In genomic region chr14:92780865-92781264, GRCh38 we compare ENCODE assay signal across 17 cellular contexts. TPM values are rescaled to one million over a fixed set of nuclear protein-coding genes. Genes with fewer than 3 reads are reported as not detected.
DNase-seq lines count a peak whose midpoint lies in the region; ATAC-seq, FAIRE-seq and TF ChIP-seq lines count a peak whose summit lies in the region.
"Had no signal": no experiment of that assay in that cellular context is flagged by ENCODE, and none has a peak within 500 bp of the region (broad histone marks: within the 10 kb centered on the region; RNA-seq: fewer than 3 reads in every experiment).

No MANE protein-coding gene starts in this region.

- H4K20me1 ChIP-seq in astrocyte (ENCODE audit: insufficient read depth, low read length) = no peaks in the 10 kb centered on the region

- no peak for FAIRE-seq in A549 (lab: Jason Lieb, UNC)
- FAIRE-seq in astrocyte (lab: Jason Lieb, UNC) = no peak
- FAIRE-seq: GM12892 had no signal

- peaks cover 6% of the 10 kb centered on the region for H3K27me3 Mint-ChIP-seq in CD4-positive, CD25-positive, alpha-beta regulatory T cell
- H3K27me3 Mint-ChIP-seq in astrocyte (ENCODE audit: low read depth, unreplicated experiment) = peaks cover 1% of the 10 kb centered on the region
- peaks cover 5% of the 10 kb centered on the region for H3K27me3 Mint-ChIP-seq in progenitor cell of endocrine pancreas
- H3K27me3 Mint-ChIP-seq: CD4-positive, alpha-beta memory T cell had no signal

- H3K36me3 Mint-ChIP-seq in CD4-positive, CD25-positive, alpha-beta regulatory T cell = no peaks in the 10 kb centered on the region
- H3K36me3 Mint-ChIP-seq in astrocyte (ENCODE audit: low read depth, unreplicated experiment) = no peaks in the 10 kb centered on the region
- H3K36me3 Mint-ChIP-seq in progenitor cell of endocrine pancreas (ENCODE audit: insufficient read depth) = no peaks in the 10 kb centered on the region
- H3K36me3 Mint-ChIP-seq: CD4-positive, alpha-beta memory T cell had no signal

- no peak overlapping the region for H2AFZ ChIP-seq in astrocyte (ENCODE audit: low read depth, low read length)

- TF ChIP-seq RAD21 in A549 (conservative IDR thresholded peaks at IDR 0.05 in 1 of 2, IDR thresholded peaks at IDR 0.05 in 1 of 2) = no peak

- H3K4me3 Mint-ChIP-seq in CD4-positive, CD25-positive, alpha-beta regulatory T cell = no peak overlapping the region
- H3K4me3 Mint-ChIP-seq in astrocyte (ENCODE audit: unreplicated experiment) (no peak overlapping the region), progenitor cell of endocrine pancreas (ENCODE audit: low read depth) (no peak overlapping the region)
- H3K4me3 Mint-ChIP-seq: CD4-positive, alpha-beta memory T cell had no signal

- ATAC-seq in A549 (no peak), psoas muscle (peak in 3 of 4 donors; percentile 43 to 76 (median 63)), GM18858 (IDR thresholded peaks at IDR 0.05; ENCODE audit: unreplicated experiment) (no peak)
- no peak for ATAC-seq in CD4-positive, CD25-positive, alpha-beta regulatory T cell (ENCODE audit: low read depth in 2 of 2)

- H3K79me2 ChIP-seq in astrocyte (ENCODE audit: insufficient read depth, low read length) = no peaks in the 10 kb centered on the region

- H3K4me3 ChIP-seq in A549 (no peak overlapping the region), astrocyte (ENCODE audit: insufficient read depth, low read depth, low read length) (no peak overlapping the region), psoas muscle (no peak overlapping the region), tibial artery (no peak overlapping the region)
- no peak overlapping the region for H3K4me3 ChIP-seq in CD4-positive, CD25-positive, alpha-beta regulatory T cell (ENCODE audit: low read depth, low read length)

- CTCF ChIA-PET in A549 (lab: Yijun Ruan, JAX) = interaction anchor here (0.9 to 13.4 kb wide), 6 partner anchors 10 to 646 kb away, joined by 3 to 191 read pairs (median 4); no protein-coding TSS in a partner anchor

- peaks cover 0 to 2% (median 0%) of the 10 kb centered on the region in 7 donors for H3K9me3 Mint-ChIP-seq in CD4-positive, CD25-positive, alpha-beta regulatory T cell
- H3K9me3 Mint-ChIP-seq in astrocyte (ENCODE audit: unreplicated experiment) (no peaks in the 10 kb centered on the region), progenitor cell of endocrine pancreas (ENCODE audit: low read depth) (no peaks in the 10 kb centered on the region)
- H3K9me3 Mint-ChIP-seq: CD4-positive, alpha-beta memory T cell had no signal

- POLR2A ChIA-PET in A549 (lab: Yijun Ruan, JAX) = interaction anchor here (1.5 kb wide), 1 partner anchor 32 kb away, joined by 6 read pairs; the partner anchor contains the start of gene LGMN

- intact Hi-C loops in psoas muscle (cut with DNase I) = loop anchor here in 1 of 2 donors (5.0 kb wide), 1 partner anchor 69 kb away; no protein-coding TSS in a partner anchor
- intact Hi-C loops in tibial artery (cut with DNase I; ENCODE audit: low total_unique reads) = no loop called here

- TF ChIP-seq EP300 in A549 (IDR thresholded peaks at IDR 0.05) = no peak

- H3K36me3 ChIP-seq in CD4-positive, CD25-positive, alpha-beta regulatory T cell (ENCODE audit: control insufficient read depth, insufficient read depth, low read length) = no peaks in the 10 kb centered on the region
- H3K36me3 ChIP-seq in astrocyte (ENCODE audit: insufficient read depth, low read length) (no peaks in the 10 kb centered on the region), psoas muscle (ENCODE audit: insufficient read depth in 1 of 2, low read depth in 1 of 2) (no peaks in the 10 kb centered on the region), tibial artery (no peaks in the 10 kb centered on the region)
- H3K36me3 ChIP-seq: BE2C had no signal

- TF ChIP-seq POLR2A in A549 (IDR thresholded peaks at IDR 0.05; ENCODE audit: low read length) = no peak

- H3K9me3 ChIP-seq in A549 = no peaks in the 10 kb centered on the region
- no peaks in the 10 kb centered on the region for H3K9me3 ChIP-seq in CD4-positive, CD25-positive, alpha-beta regulatory T cell (ENCODE audit: control insufficient read depth in 2 of 2, low read length in 2 of 2)
- no peaks in the 10 kb centered on the region for H3K9me3 ChIP-seq in astrocyte (ENCODE audit: insufficient read depth, low read depth, low read length)
- no peaks in the 10 kb centered on the region for H3K9me3 ChIP-seq in psoas muscle
- H3K9me3 ChIP-seq in tibial artery = no peaks in the 10 kb centered on the region
- H3K9me3 ChIP-seq: BE2C had no signal

- TF ChIP-seq CTCF in A549 (IDR thresholded peaks at IDR 0.05) (no peak), astrocyte (IDR thresholded peaks at IDR 0.05; ENCODE audit: insufficient read depth, low read depth, low read length) (no peak), psoas muscle (IDR thresholded peaks at IDR 0.05) (no peak), tibial artery (IDR thresholded peaks at IDR 0.05) (no peak), progenitor cell of endocrine pancreas (IDR thresholded peaks at IDR 0.05; ENCODE audit: unreplicated experiment) (no peak)

- WGBS in A549 (ENCODE audit: missing lambda C conversion rate) = 89% methylated on average over 5 of the region's 5 CpGs
- WGBS in psoas muscle, 3 donors = 54 to 60% (median 59%) methylated on average over 5 of the region's 5 CpGs

- no peaks in the 10 kb centered on the region for H3K27me3 ChIP-seq in CD4-positive, CD25-positive, alpha-beta regulatory T cell (ENCODE audit: control insufficient read depth, insufficient read depth, low read length)
- H3K27me3 ChIP-seq in astrocyte (ENCODE audit: insufficient read depth, low read length) (no peaks in the 10 kb centered on the region), psoas muscle (ENCODE audit: insufficient read depth in 3 of 3, low read length in 2 of 3) (no peaks in the 10 kb centered on the region), tibial artery (no peaks in the 10 kb centered on the region)
- H3K27me3 ChIP-seq: BE2C had no signal

- H3K4me2 ChIP-seq in A549 (peak overlapping the region; percentile 27; the same call in 1 of the 3 replicates), astrocyte (ENCODE audit: low read length) (peak overlapping the region; percentile 23)
- H3K4me2 ChIP-seq: KMS-11 had no signal

- H3K27ac ChIP-seq in A549 = peak overlapping the region in 1 of 2 experiments; percentile 29; a peak in 1 of 6 replicates
- H3K27ac ChIP-seq in CD4-positive, CD25-positive, alpha-beta regulatory T cell (ENCODE audit: insufficient read depth, low read length, poor library complexity, severe bottlenecking) = no peak overlapping the region
- H3K27ac ChIP-seq in astrocyte (ENCODE audit: low read depth, low read length) = no peak overlapping the region
- peak overlapping the region; percentile 71 for H3K27ac ChIP-seq in psoas muscle
- no peak overlapping the region for H3K27ac ChIP-seq in tibial artery
- H3K27ac ChIP-seq: KMS-11 had no signal

- peaks cover 12% of the 10 kb centered on the region; the same call in 2 of the 3 replicates for H3K4me1 ChIP-seq in A549
- no peaks in the 10 kb centered on the region for H3K4me1 ChIP-seq in CD4-positive, CD25-positive, alpha-beta regulatory T cell (ENCODE audit: control insufficient read depth, insufficient read depth, low read length, poor library complexity, severe bottlenecking)
- H3K4me1 ChIP-seq in astrocyte (ENCODE audit: insufficient read depth, low read length) = peaks cover 16% of the 10 kb centered on the region
- peaks cover 4% of the 10 kb centered on the region for H3K4me1 ChIP-seq in psoas muscle
- H3K4me1 ChIP-seq in tibial artery = peaks cover 0 to 5% (median 1%) of the 10 kb centered on the region in 4 donors

- no peak overlapping the region for H3K9ac ChIP-seq in astrocyte (ENCODE audit: low read length)
- H3K9ac ChIP-seq: KMS-11 had no signal

- peaks cover 0 to 13% (median 5%) of the 10 kb centered on the region in 4 donors for H3K4me1 Mint-ChIP-seq in CD4-positive, CD25-positive, alpha-beta regulatory T cell
- H3K4me1 Mint-ChIP-seq in astrocyte (ENCODE audit: low read depth, unreplicated experiment) (peaks cover 17% of the 10 kb centered on the region), progenitor cell of endocrine pancreas (ENCODE audit: low read depth) (peaks cover 4% of the 10 kb centered on the region)

- no peak for DNase-seq in A549 (ENCODE audit: low read depth in 1 of 2, low spot score in 1 of 2)
- no peak for DNase-seq in CD4-positive, CD25-positive, alpha-beta regulatory T cell
- DNase-seq in astrocyte (ENCODE audit: low read depth) = no peak
- DNase-seq in psoas muscle = no peak
- no peak for DNase-seq in tibial artery
- DNase-seq in progenitor cell of endocrine pancreas (ENCODE audit: low spot score, unreplicated experiment) = no peak
- DNase-seq: BE2C, DMS153, NCI-H1694, NCI-H2081, NCI-H2171, NCI-H526 treated with DMSO at 0.1 percent for 48 hours, SHP77 had no signal

- H3K27ac Mint-ChIP-seq in CD4-positive, CD25-positive, alpha-beta regulatory T cell = peak overlapping the region in 2 of 3 donors; percentile 4 to 52
- H3K27ac Mint-ChIP-seq in astrocyte (ENCODE audit: unreplicated experiment) (no peak overlapping the region), progenitor cell of endocrine pancreas (no peak overlapping the region)
- H3K27ac Mint-ChIP-seq: CD4-positive, alpha-beta memory T cell had no signal

RNA-seq across cellular contexts. Expression of gene GOLGA5, which starts 13.2 kb away (rescaled TPM):
- polyA plus RNA-seq in A549 (2011; rRNA removed) = 49.5 and 53.8 TPM in 2 replicates
- polyA plus RNA-seq in A549 (2012; cell fraction: cytosol; rRNA removed) = 13.0 and 13.1 TPM in 2 replicates
- 4.0 and 4.8 TPM in 2 replicates for polyA plus RNA-seq in A549 (2012; cell fraction: nucleus; rRNA removed)
- 27.4 to 34.0 TPM (median 31.9 TPM) in 3 replicates for polyA plus RNA-seq in A549 (2017; fragmentation: RNase III; extraction: RNeasy Plus Mini Kit Qiagen cat#74134 plus additional on column Dnase treatment)
- polyA minus RNA-seq in A549 (2011; rRNA and poly(A)+ RNA removed) = 12.2 and 14.2 TPM in 2 replicates
- 14.8 TPM for total RNA-seq in CD4-positive, CD25-positive, alpha-beta regulatory T cell
- 10 to 100 TPM; 18.5 to 23.7 (median 21.4) TPM for polyA plus RNA-seq in CD4-positive, CD25-positive, alpha-beta regulatory T cell
- total RNA-seq in astrocyte = 43.1 and 49.4 TPM in 2 replicates
- 10 to 100 TPM; 19.8 to 27.7 (median 25.1) TPM for total RNA-seq in psoas muscle
- 10 to 100 TPM; 23.4 to 59.1 (median 23.4) TPM for polyA plus RNA-seq in psoas muscle
- 29.7 TPM in 2 replicates for total RNA-seq in progenitor cell of endocrine pancreas

RNA-seq across cellular contexts. Expression of gene LGMN, which starts 32.4 kb away (rescaled TPM):
- polyA plus RNA-seq in A549 (2011; rRNA removed) (106 and 136 TPM in 2 replicates), A549 (2017; fragmentation: RNase III; extraction: RNeasy Plus Mini Kit Qiagen cat#74134 plus additional on column Dnase treatment) (59.6 to 70.4 TPM (median 66.2 TPM) in 3 replicates), psoas muscle (10 to 100 TPM; 27.2 to 49.3 (median 37.1) TPM)
- 65.2 and 65.4 TPM in 2 replicates for polyA plus RNA-seq in A549 (2012; cell fraction: cytosol; rRNA removed)
- polyA plus RNA-seq in A549 (2012; cell fraction: nucleus; rRNA removed) = 140 TPM in 2 replicates
- polyA minus RNA-seq in A549 (2011; rRNA and poly(A)+ RNA removed) = 65.5 and 79.0 TPM in 2 replicates
- 10.9 TPM for total RNA-seq in CD4-positive, CD25-positive, alpha-beta regulatory T cell
- polyA plus RNA-seq in CD4-positive, CD25-positive, alpha-beta regulatory T cell = 10 to 100 TPM; 15.4 to 34.4 (median 19.7) TPM
- total RNA-seq in astrocyte (232 and 278 TPM in 2 replicates), psoas muscle (10 to 100 TPM; 37.4 to 56.8 (median 55.5) TPM), progenitor cell of endocrine pancreas (63.3 and 73.2 TPM in 2 replicates)

Comparison
In these comparisons a context has a peak if more than half of its experiments do, and no peak if none do; other contexts are left out.
1. ATAC-seq: peak in psoas muscle (3 of 4); none in A549 (0 of 2), CD4-positive, CD25-positive, alpha-beta regulatory T cell (0 of 2) and GM18858 (single experiment).
2. H3K27ac Mint-ChIP-seq: peak in CD4-positive, CD25-positive, alpha-beta regulatory T cell (2 of 3); none in astrocyte (single experiment) and progenitor cell of endocrine pancreas (single experiment).